In the genomic region with DNA sequence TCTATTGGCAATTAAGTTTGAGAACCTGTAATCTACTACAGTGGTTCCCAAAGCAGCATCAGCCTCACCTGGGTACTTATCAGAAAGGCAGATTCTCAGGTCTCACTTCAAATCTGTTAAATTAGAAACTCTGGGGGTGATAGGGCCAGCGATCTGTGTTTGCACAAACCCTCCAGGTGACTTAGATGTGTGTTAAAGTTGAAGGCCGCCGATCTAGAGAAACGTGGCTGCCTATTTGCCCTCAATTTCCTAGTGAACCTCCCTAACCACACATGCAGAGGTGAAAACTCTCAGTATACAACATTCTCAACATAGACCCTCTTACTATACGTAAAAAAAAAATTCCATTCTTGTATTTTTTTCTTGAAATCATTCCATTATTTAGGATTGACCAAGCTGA, we compare ENCODE assay signal across 28 cellular contexts. TPM values are rescaled to one million over a fixed set of nuclear protein-coding genes. Genes with fewer than 3 reads are reported as not detected.
"Had no signal": no experiment of that assay in that cellular context is flagged by ENCODE, and none has a peak within 500 bp of the region (broad histone marks: within the 10 kb centered on the region; RNA-seq: fewer than 3 reads in every experiment).

No MANE protein-coding gene starts in this region.

- H3K9me3 Mint-ChIP-seq: dendritic cell treated with granulocyte-macrophage colony-stimulating factor and Interleukin-4, amounts not matched to agents 40 ng/mL and 50 ng/mL, for 4 days; effector memory CD8-positive, alpha-beta T cell; endodermal cell; immature natural killer cell; memory B cell; mesothelial cell of epicardium had no signal

- DNase-seq: colonic mucosa; cortex of kidney; effector CD8-positive, alpha-beta T cell; effector memory CD8-positive, alpha-beta T cell; endodermal cell; erythroblast; esophagus squamous epithelium; foreskin fibroblast; foreskin melanocyte; heart left ventricle; hypothalamus; immature natural killer cell; islet precursor cell; kidney; kidney glomerular epithelial cell; left colon; left ventricle myocardium inferior; lower lobe of right lung; mucosa of descending colon had no signal

- H3K4me3 Mint-ChIP-seq: dendritic cell treated with granulocyte-macrophage colony-stimulating factor and Interleukin-4, amounts not matched to agents 40 ng/mL and 50 ng/mL, for 4 days; effector memory CD8-positive, alpha-beta T cell; endodermal cell; immature natural killer cell; memory B cell; mesothelial cell of epicardium had no signal

- H3K36me3 ChIP-seq: colonic mucosa had no signal

- H3K4me3 ChIP-seq: colonic mucosa, esophagus squamous epithelium, gastroesophageal sphincter, heart left ventricle, hepatocyte, left ventricle myocardium inferior, lower lobe of right lung, mucosa of descending colon had no signal

- H3K27ac ChIP-seq: colonic mucosa, epithelial cell of prostate, esophagus squamous epithelium, gastroesophageal sphincter, heart left ventricle, hepatocyte, left ventricle myocardium inferior, lower lobe of right lung had no signal

- H3K27me3 ChIP-seq: colonic mucosa, esophagus squamous epithelium, gastroesophageal sphincter, heart left ventricle, hepatocyte had no signal

- H3K79me2 ChIP-seq: hepatocyte had no signal

- H3K4me1 ChIP-seq: colonic mucosa, esophagus squamous epithelium, gastroesophageal sphincter, heart left ventricle, left ventricle myocardium inferior, lower lobe of right lung had no signal

- H3K4me2 ChIP-seq: hepatocyte had no signal

- H2AFZ ChIP-seq: hepatocyte had no signal

- H3K9me3 ChIP-seq: colonic mucosa, esophagus squamous epithelium, gastroesophageal sphincter, heart left ventricle, left ventricle myocardium inferior, lower lobe of right lung, mucosa of descending colon had no signal

- H3K36me3 Mint-ChIP-seq: memory B cell had no signal

- H3K27ac Mint-ChIP-seq: dendritic cell treated with granulocyte-macrophage colony-stimulating factor and Interleukin-4, amounts not matched to agents 40 ng/mL and 50 ng/mL, for 4 days; effector memory CD8-positive, alpha-beta T cell; endodermal cell; immature natural killer cell; memory B cell; mesothelial cell of epicardium had no signal

- FAIRE-seq: endometrium, kidney had no signal

- H3K4me1 Mint-ChIP-seq: immature natural killer cell, memory B cell, mesothelial cell of epicardium had no signal

- H3K27me3 Mint-ChIP-seq: dendritic cell treated with granulocyte-macrophage colony-stimulating factor and Interleukin-4, amounts not matched to agents 40 ng/mL and 50 ng/mL, for 4 days; effector memory CD8-positive, alpha-beta T cell; memory B cell had no signal

- ATAC-seq: effector memory CD8-positive, alpha-beta T cell; esophagus mucosa; gastroesophageal sphincter; heart left ventricle; left colon; left lobe of liver; lower lobe of right lung; mucosa of descending colon had no signal

RNA-seq across cellular contexts. Expression of a gene that starts 14.2 kb away (rescaled TPM):
- total RNA-seq: endodermal cell had no signal
- polyA plus RNA-seq: immature natural killer cell had no signal
